3 cellular contexts compared by ENCODE assay signal in genomic region chr3:97409612-97410011, GRCh38.
A peak's percentile ranks its signal among the peaks of the same experiment; 100 is the strongest.
TF ChIP-seq lines count a peak whose summit lies in the region.

No MANE protein-coding gene starts in this region.

TF ChIP-seq in A549, 52 proteins besides CTCF, POLR2A, EP300 and RAD21:
- TF ChIP-seq MAFK (IDR thresholded peaks at IDR 0.05; ENCODE audit: partially characterized antibody) (peak; percentile 93), HDAC2 (IDR thresholded peaks at IDR 0.05) (no peak)

TF ChIP-seq in IMR-90, 13 proteins besides CTCF, POLR2A, EP300 and RAD21:
- peak; percentile 95 for TF ChIP-seq MAFK (IDR thresholded peaks at IDR 0.05; ENCODE audit: low read depth, low read length)
- no peak for TF ChIP-seq BHLHE40 (IDR thresholded peaks at IDR 0.05; ENCODE audit: low read depth, low read length)
- no peak for TF ChIP-seq RCOR1 (IDR thresholded peaks at IDR 0.05; ENCODE audit: insufficient replicate concordance, low read length)

TF ChIP-seq in K562, 482 proteins besides CTCF, POLR2A, EP300 and RAD21:
- TF ChIP-seq MAX (CRISPR knock-in tag; IDR thresholded peaks at IDR 0.05) (no peak), E2F3 (CRISPR knock-in tag; IDR thresholded peaks at IDR 0.05) (no peak), MAFF (IDR thresholded peaks at IDR 0.05; ENCODE audit: low read length) (peak; percentile 66; the same call in 1 of the 2 replicates), HMG20A (CRISPR knock-in tag; conservative IDR thresholded peaks at IDR 0.05) (no peak), ZNF696 (CRISPR knock-in tag; conservative IDR thresholded peaks at IDR 0.05) (no peak), MAFK (IDR thresholded peaks at IDR 0.05; ENCODE audit: low read length) (peak; percentile 71), ZNF3 (CRISPR knock-in tag; IDR thresholded peaks at IDR 0.05) (no peak), MAFG (tag; conservative IDR thresholded peaks at IDR 0.05) (0 out of 2 replicates have a peak, but pooled peaks have one; percentile 33), E2F4 (CRISPR knock-in tag; IDR thresholded peaks at IDR 0.05; ENCODE audit: low read depth) (no peak), SMARCE1 (IDR thresholded peaks at IDR 0.05) (no peak), ZNF316 (IDR thresholded peaks at IDR 0.05) (peak; percentile 74), EWSR1 (IDR thresholded peaks at IDR 0.05; ENCODE audit: borderline replicate concordance, low read depth, partially characterized antibody) (no peak)
